Comparison of ENCODE assay signal across 10 cellular contexts in genomic region chr19:7386308-7386707, GRCh38. TPM values are rescaled to one million over a fixed set of nuclear protein-coding genes. Genes with fewer than 3 reads are reported as not detected.
A peak's percentile ranks its signal among the peaks of the same experiment; 100 is the strongest.
DNase-seq lines count a peak whose midpoint lies in the region; ATAC-seq, FAIRE-seq and TF ChIP-seq lines count a peak whose summit lies in the region.
"Had no signal": no experiment of that assay in that cellular context is flagged by ENCODE, and none has a peak within 500 bp of the region (broad histone marks: within the 10 kb centered on the region; RNA-seq: fewer than 3 reads in every experiment).

No MANE protein-coding gene starts in this region.

- no peak overlapping the region for H4K12ac ChIP-seq in trophoblast cell (ENCODE audit: low read depth, low read length)

- H2BK5ac ChIP-seq in trophoblast cell (ENCODE audit: low read depth, low read length, poor library complexity), result peak overlapping the region; percentile 41

- no peaks in the 10 kb centered on the region for H3K9me3 ChIP-seq in trophoblast cell (ENCODE audit: insufficient read depth, low read depth, low read length)
- H3K9me3 ChIP-seq in uterus, result no peaks in the 10 kb centered on the region
- H3K9me3 ChIP-seq: gastrocnemius medialis had no signal

- peak overlapping the region; percentile 12 for H2AK5ac ChIP-seq in trophoblast cell (ENCODE audit: low read length)

- no peak overlapping the region for H3K23ac ChIP-seq in trophoblast cell (ENCODE audit: low read length)

- H3K9me3 Mint-ChIP-seq in IgD-negative memory B cell, result no peaks in the 10 kb centered on the region

- no peak overlapping the region for H3K18ac ChIP-seq in trophoblast cell (ENCODE audit: low read length)

- no peak for TF ChIP-seq POLR2A in uterus (IDR thresholded peaks at IDR 0.05)

- peaks cover 5% of the 10 kb centered on the region for H3K36me3 Mint-ChIP-seq in IgD-negative memory B cell

- no peaks in the 10 kb centered on the region for H3K79me2 ChIP-seq in trophoblast cell (ENCODE audit: control insufficient read depth, insufficient read depth, low read length, poor library complexity)

- no peak for ATAC-seq in HG03469 (IDR thresholded peaks at IDR 0.05; ENCODE audit: unreplicated experiment)
- no peak for ATAC-seq in left cardiac atrium
- ATAC-seq: gastrocnemius medialis had no signal

- H3K27ac ChIP-seq in trophoblast cell (ENCODE audit: low read depth, low read length) (peak overlapping the region; percentile 62), uterus (no peak overlapping the region)
- H3K27ac ChIP-seq: gastrocnemius medialis had no signal

- H3K4me1 Mint-ChIP-seq in IgD-negative memory B cell, result peaks cover 19 to 26% (median 20%) of the 10 kb centered on the region in 3 donors

- intact Hi-C loops in uterus (cut with DNase I; ENCODE audit: low total_unique reads) (no loop called here), left cardiac atrium (cut with DNase I) (no loop called here)

- DNase-seq in activated T-cell treated with anti-CD3 and anti-CD28 coated beads, Interleukin-2, amount 50 U/mL, for 48 hours, result peak; percentile 31 to 46
- no peak for DNase-seq in activated T-cell treated with anti-CD3 and anti-CD28 coated beads, Interleukin-2, amount 50 U/mL, for 1 hour
- DNase-seq in bronchial epithelial cell (ENCODE audit: low read depth) (peak; percentile 17), trophoblast cell (peak; percentile 89 to 93), uterus (no peak), left cardiac atrium (no peak)
- DNase-seq: gastrocnemius medialis, NCI-H446 had no signal

- H3K27ac Mint-ChIP-seq in IgD-negative memory B cell, result peak overlapping the region; percentile 95 to 98 (median 97)

- no CpG with 5 or more reads among the region's 9 CpGs for WGBS in trophoblast cell (ENCODE audit: extremely low coverage, insufficient coverage, insufficient read length)

- peak overlapping the region; percentile 7 for H3K4me2 ChIP-seq in trophoblast cell (ENCODE audit: low read length)

- H3K36me3 ChIP-seq in bronchial epithelial cell (ENCODE audit: control insufficient read depth, insufficient read depth, low read length), result no peaks in the 10 kb centered on the region
- no peaks in the 10 kb centered on the region for H3K36me3 ChIP-seq in trophoblast cell (ENCODE audit: control insufficient read depth in 1 of 2, insufficient read depth in 2 of 2, low read length in 2 of 2)
- no peaks in the 10 kb centered on the region for H3K36me3 ChIP-seq in uterus
- H3K36me3 ChIP-seq: gastrocnemius medialis had no signal

- H2BK12ac ChIP-seq in trophoblast cell (ENCODE audit: low read length), result peak overlapping the region; percentile 29

- peak overlapping the region; percentile 37 for H3K14ac ChIP-seq in trophoblast cell (ENCODE audit: low read length)

- H2AFZ ChIP-seq in trophoblast cell (ENCODE audit: insufficient read depth, low read length, poor library complexity), result no peak overlapping the region

- TF ChIP-seq CTCF in bronchial epithelial cell (IDR thresholded peaks at IDR 0.05; ENCODE audit: insufficient read depth, low read length, severe bottlenecking), result peak; percentile 16
- no peak for TF ChIP-seq CTCF in uterus (IDR thresholded peaks at IDR 0.05)

- peaks cover 15 to 21% of the 10 kb centered on the region in 2 experiments for H3K4me1 ChIP-seq in trophoblast cell (ENCODE audit: control insufficient read depth in 1 of 2, insufficient read depth in 2 of 2, low read length in 2 of 2)
- no peaks in the 10 kb centered on the region for H3K4me1 ChIP-seq in uterus
- H3K4me1 ChIP-seq: gastrocnemius medialis had no signal

- H2BK120ac ChIP-seq in trophoblast cell (ENCODE audit: insufficient read depth, low read length, poor library complexity), result peak overlapping the region; percentile 57

- H3K27me3 ChIP-seq in bronchial epithelial cell (ENCODE audit: control insufficient read depth, insufficient read depth, low read length) (no peaks in the 10 kb centered on the region), trophoblast cell (ENCODE audit: insufficient read depth, low read length) (no peaks in the 10 kb centered on the region), uterus (no peaks in the 10 kb centered on the region)
- H3K27me3 ChIP-seq: gastrocnemius medialis had no signal

- H3K4me3 ChIP-seq in bronchial epithelial cell (ENCODE audit: low read depth, low read length), result no peak overlapping the region
- no peak overlapping the region for H3K4me3 ChIP-seq in trophoblast cell (ENCODE audit: low read depth, low read length)
- H3K4me3 ChIP-seq in uterus, result no peak overlapping the region
- H3K4me3 ChIP-seq: gastrocnemius medialis had no signal

- FAIRE-seq in bronchial epithelial cell (lab: Jason Lieb, UNC), result no peak

- H4K8ac ChIP-seq in trophoblast cell (ENCODE audit: low read depth, low read length), result no peak overlapping the region

- H3K27me3 Mint-ChIP-seq in IgD-negative memory B cell, result no peaks in the 10 kb centered on the region

- H3K4me3 Mint-ChIP-seq in IgD-negative memory B cell, result peak overlapping the region in 3 of 4 donors; percentile 27 to 95 (median 72)

- H3K4ac ChIP-seq in trophoblast cell (ENCODE audit: low read depth, low read length), result peak overlapping the region; percentile 31

- H3K9ac ChIP-seq in trophoblast cell (ENCODE audit: low read length), result no peak overlapping the region

- peaks cover 21% of the 10 kb centered on the region for H3K79me1 ChIP-seq in trophoblast cell (ENCODE audit: low read length)

- peak overlapping the region; percentile 29 for H4K91ac ChIP-seq in trophoblast cell (ENCODE audit: low read depth, low read length)

RNA-seq across cellular contexts. Expression of gene ARHGEF18, which starts 37.6 kb away (rescaled TPM):
- polyA plus RNA-seq in IgD-negative memory B cell, result 12.6 TPM
- total RNA-seq in bronchial epithelial cell (65.0 and 78.7 TPM in 2 replicates), uterus (10 to 100 TPM in 2 of 4 donors, 1 to 10 TPM in 2; 2.6 to 36.4 (median 18.5) TPM), left cardiac atrium (10 to 100 TPM in 1 of 2 donors, 1 to 10 TPM in 1; 9.9 to 11.7 TPM)
- polyA plus RNA-seq in trophoblast cell (2013), result 38.7 and 39.8 TPM in 2 replicates

Comparison
In these comparisons a context has a peak if more than half of its experiments do, and no peak if none do; other contexts are left out.
1. DNase-seq: peak in activated T-cell treated with anti-CD3 and anti-CD28 coated beads, Interleukin-2, amount 50 U/mL, for 48 hours (2 of 2), bronchial epithelial cell (single experiment) and trophoblast cell (2 of 2); none in activated T-cell treated with anti-CD3 and anti-CD28 coated beads, Interleukin-2, amount 50 U/mL, for 1 hour (single experiment), uterus (0 of 2) and left cardiac atrium (single experiment).